Comparison of ENCODE assay signal across 25 cellular contexts in the genomic region with DNA sequence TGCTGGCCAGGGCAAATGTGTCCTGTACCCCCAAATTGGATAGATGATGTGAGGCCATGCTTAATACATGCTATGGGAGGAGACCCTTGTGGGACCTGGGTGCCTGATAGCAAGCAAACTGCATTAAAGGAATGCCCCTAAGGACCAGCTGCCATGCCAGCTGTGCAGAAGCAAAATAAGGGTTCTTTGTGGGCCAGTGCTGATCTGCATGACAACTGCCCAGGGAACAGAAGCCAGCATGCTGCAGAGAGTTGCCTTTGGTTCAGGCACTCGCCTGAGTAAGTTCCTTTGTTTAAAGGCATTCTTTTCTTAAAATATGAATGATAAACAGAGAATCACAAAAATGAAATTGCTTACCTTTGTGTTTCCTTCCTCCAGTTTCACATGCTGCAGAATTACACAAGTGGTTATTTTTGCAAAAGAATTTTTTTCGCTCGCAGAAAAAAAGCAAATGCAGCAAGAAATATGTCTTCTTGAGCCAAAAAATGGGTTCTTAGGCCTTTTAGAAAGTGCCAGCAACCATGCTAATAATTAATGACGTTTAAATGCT. TPM values are rescaled to one million over a fixed set of nuclear protein-coding genes. Genes with fewer than 3 reads are reported as not detected.
DNase-seq lines count a peak whose midpoint lies in the region; ATAC-seq and TF ChIP-seq lines count a peak whose summit lies in the region.
"Had no signal": no experiment of that assay in that cellular context is flagged by ENCODE, and none has a peak within 500 bp of the region (broad histone marks: within the 10 kb centered on the region; RNA-seq: fewer than 3 reads in every experiment).

No MANE protein-coding gene starts in this region.

- H3K9me3 Mint-ChIP-seq in nephron: no peaks in the 10 kb centered on the region
- H3K9me3 Mint-ChIP-seq: immature natural killer cell had no signal

- H3K36me3 Mint-ChIP-seq in nephron (ENCODE audit: low read depth): no peaks in the 10 kb centered on the region
- H3K36me3 Mint-ChIP-seq: immature natural killer cell had no signal

- peak in 5 of 56 donors; percentile 11 to 28 (median 12) for TF ChIP-seq CTCF in dorsolateral prefrontal cortex (IDR thresholded peaks at IDR 0.05 in 54 of 56, conservative IDR thresholded peaks at IDR 0.05 in 2 of 56; ENCODE audit: low read depth in 1 of 56, partially characterized antibody in 56 of 56)
- TF ChIP-seq CTCF in nephron (IDR thresholded peaks at IDR 0.05; ENCODE audit: unreplicated experiment in 3 of 3): no peak

- H3K27ac ChIP-seq in dorsolateral prefrontal cortex: peak overlapping the region; percentile 70 to 99 (median 91)
- H3K27ac ChIP-seq: 22Rv1 had no signal

- H3K4me3 Mint-ChIP-seq in nephron: no peak overlapping the region
- H3K4me3 Mint-ChIP-seq: B cell, immature natural killer cell had no signal

- intact Hi-C loops in dorsolateral prefrontal cortex (cut with DNase I): loop anchor here in 1 of 2 donors (5.0 kb wide), 1 partner anchor 80 kb away; no protein-coding TSS in a partner anchor

- peaks cover 58% of the 10 kb centered on the region for H3K4me1 Mint-ChIP-seq in nephron
- H3K4me1 Mint-ChIP-seq: B cell, immature natural killer cell had no signal

- H3K27me3 Mint-ChIP-seq in nephron (ENCODE audit: low read depth): peaks cover 55% of the 10 kb centered on the region

- peaks cover 0 to 4% (median 0%) of the 10 kb centered on the region in 45 donors for H3K27me3 ChIP-seq in dorsolateral prefrontal cortex

- peak overlapping the region in 2 of 59 donors; percentile 15 to 21 for H3K4me3 ChIP-seq in dorsolateral prefrontal cortex
- H3K4me3 ChIP-seq: HAP-1 had no signal

- DNase-seq in NCI-H82 (lab: John Stamatoyannopoulos, UW): peak; percentile 20
- DNase-seq in NCI-H82 treated with DMSO at 0.1 percent for 48 hours (lab: John Stamatoyannopoulos, UW; ENCODE audit: unreplicated experiment): no peak
- DNase-seq in dorsolateral prefrontal cortex: peak in 9 of 10 donors; percentile 51 to 84 (median 74)
- DNase-seq in GF-D8 (lab: John Stamatoyannopoulos, UW): no peak
- DNase-seq in CD1c-positive myeloid dendritic cell (ENCODE audit: extremely low spot score): no peak
- DNase-seq in foreskin melanocyte: no peak
- DNase-seq: activated CD4-positive, alpha-beta T cell treated with anti-CD3 and anti-CD28 coated beads, Interleukin-2, amount 50 U/mL, for 1 hour; activated CD8-positive, alpha-beta memory T cell treated with anti-CD3 and anti-CD28 coated beads, Interleukin-2, amount 50 U/mL, for 4 hours; activated effector memory CD4-positive, alpha-beta T cell treated with Interleukin-2 at 50 U/mL for 16 hours; immature natural killer cell; KBM-7; NCI-H2081 treated with DMSO at 0.1 percent for 48 hours; NCI-H510A treated with DMSO at 0.1 percent for 48 hours; SHP77; stimulated activated CD4-positive, alpha-beta T cell treated with anti-CD3 and anti-CD28 coated beads, Interleukin-2, amount 100 ng/mL, for 24 hours; stimulated activated naive CD4-positive, alpha-beta T cell treated with Interleukin-2 at 50 U/mL for 16 hours; T-helper 1 cell; trophoblast cell had no signal

- peak overlapping the region in 2 of 3 experiments; percentile 70 to 86 for H3K27ac Mint-ChIP-seq in nephron
- H3K27ac Mint-ChIP-seq: B cell, immature natural killer cell had no signal

- ATAC-seq in HG03045 (IDR thresholded peaks at IDR 0.05; ENCODE audit: unreplicated experiment): no peak
- ATAC-seq: esophagus mucosa had no signal

RNA-seq across cellular contexts. Expression of a gene that starts 6.9 kb away (rescaled TPM):
- 10 to 100 TPM; 26.8 to 67.4 (median 45.8) TPM for total RNA-seq in dorsolateral prefrontal cortex
- total RNA-seq: B cell, glomerular endothelial cell had no signal

Comparison
In these comparisons a context has a peak if more than half of its experiments do, and no peak if none do; other contexts are left out.
1. DNase-seq: peak in NCI-H82 (single experiment) and dorsolateral prefrontal cortex (9 of 10); none in NCI-H82 treated with DMSO at 0.1 percent for 48 hours (single experiment), GF-D8 (single experiment), CD1c-positive myeloid dendritic cell (single experiment) and foreskin melanocyte (single experiment).